ENCODE assay signal across 14 cellular contexts in genomic region chr16:3186946-3187690, GRCh38. TPM values are rescaled to one million over a fixed set of nuclear protein-coding genes. Genes with fewer than 3 reads are reported as not detected.
DNase-seq lines count a peak whose midpoint lies in the region; ATAC-seq, FAIRE-seq and TF ChIP-seq lines count a peak whose summit lies in the region.
"Had no signal": no experiment of that assay in that cellular context is flagged by ENCODE, and none has a peak within 500 bp of the region (broad histone marks: within the 10 kb centered on the region; RNA-seq: fewer than 3 reads in every experiment).

No MANE protein-coding gene starts in this region.

- RAD21 ChIA-PET in HCT116 (lab: Charles Lee; ENCODE audit: low non-redundant PET in 1 of 2, low total read pairs in 2 of 2, uncharacterized antibody in 2 of 2, unreplicated experiment in 2 of 2): interaction anchor here in 1 of 2 experiments (1.0 kb wide), 1 partner anchor 15 kb away, joined by 3 read pairs; no protein-coding TSS in a partner anchor

- no peaks in the 10 kb centered on the region for H3K9me3 ChIP-seq in HCT116 (ENCODE audit: control insufficient read depth in 1 of 2, insufficient read depth in 1 of 2, low read depth in 1 of 2, low read length in 2 of 2)
- H3K9me3 ChIP-seq: testis had no signal

- peaks cover 12% of the 10 kb centered on the region for H3K36me3 Mint-ChIP-seq in activated CD4-positive, alpha-beta T cell treated with anti-CD3 and anti-CD28 coated beads, Interleukin-2, amount 10 ng/mL, durations not matched to agents 24 days and 14 days (ENCODE audit: low read depth)
- peaks cover 15% of the 10 kb centered on the region for H3K36me3 Mint-ChIP-seq in activated naive CD8-positive, alpha-beta T cell treated with anti-CD3 and anti-CD28 coated beads, Interleukin-2, amount 50 U/mL, for 24 hours (ENCODE audit: low read depth)
- peaks cover 5% of the 10 kb centered on the region for H3K36me3 Mint-ChIP-seq in natural killer cell treated with Interleukin-12 subunit alpha and Interleukin-12 subunit beta and Interleukin-15 and Interleukin-18, amount 100 ng/mL, for 72 hours

- H3K4me2 ChIP-seq in HCT116 (ENCODE audit: low read length): peak overlapping the region; percentile 41

- H3K27me3 ChIP-seq in HCT116 (ENCODE audit: insufficient read depth, low read length): no peaks in the 10 kb centered on the region

- peaks cover 28% of the 10 kb centered on the region for H3K9me3 Mint-ChIP-seq in activated CD4-positive, alpha-beta T cell treated with anti-CD3 and anti-CD28 coated beads, Interleukin-2, amount 10 ng/mL, durations not matched to agents 24 days and 14 days
- H3K9me3 Mint-ChIP-seq in activated naive CD8-positive, alpha-beta T cell treated with anti-CD3 and anti-CD28 coated beads, Interleukin-2, amount 50 U/mL, for 24 hours: no peaks in the 10 kb centered on the region
- H3K9me3 Mint-ChIP-seq in natural killer cell treated with Interleukin-12 subunit alpha and Interleukin-12 subunit beta and Interleukin-15 and Interleukin-18, amount 100 ng/mL, for 72 hours: no peaks in the 10 kb centered on the region
- H3K9me3 Mint-ChIP-seq: dendritic cell treated with granulocyte-macrophage colony-stimulating factor and Interleukin-4, amounts not matched to agents 40 ng/mL and 50 ng/mL, for 4 days had no signal

- no peak overlapping the region for H3K4me3 ChIP-seq in HCT116 (replicated peaks in 1 of 2; ENCODE audit: low read depth in 1 of 2, low read length in 2 of 2)
- H3K4me3 ChIP-seq: testis had no signal

- no peaks in the 10 kb centered on the region for H3K9me2 ChIP-seq in HCT116 (ENCODE audit: insufficient read depth)

- H3K27ac Mint-ChIP-seq in activated CD4-positive, alpha-beta T cell treated with anti-CD3 and anti-CD28 coated beads, Interleukin-2, amount 10 ng/mL, durations not matched to agents 24 days and 14 days: no peak overlapping the region
- peak overlapping the region; percentile 92 for H3K27ac Mint-ChIP-seq in activated naive CD8-positive, alpha-beta T cell treated with anti-CD3 and anti-CD28 coated beads, Interleukin-2, amount 50 U/mL, for 24 hours
- peak overlapping the region; percentile 57 to 84 for H3K27ac Mint-ChIP-seq in natural killer cell treated with Interleukin-12 subunit alpha and Interleukin-12 subunit beta and Interleukin-15 and Interleukin-18, amount 100 ng/mL, for 72 hours
- H3K27ac Mint-ChIP-seq: dendritic cell treated with granulocyte-macrophage colony-stimulating factor and Interleukin-4, amounts not matched to agents 40 ng/mL and 50 ng/mL, for 4 days had no signal

- no peak for TF ChIP-seq RAD21 in HCT116 (IDR thresholded peaks at IDR 0.05; ENCODE audit: low read depth)

- CTCF ChIA-PET in HCT116 (lab: Charles Lee): interaction anchor here (1.1 to 2.0 kb wide), 4 partner anchors 15 to 58 kb away, joined by 3 to 8 read pairs (median 6); no protein-coding TSS in a partner anchor

- H3K4me3 Mint-ChIP-seq in activated CD4-positive, alpha-beta T cell treated with anti-CD3 and anti-CD28 coated beads, Interleukin-2, amount 10 ng/mL, durations not matched to agents 24 days and 14 days: peak overlapping the region; percentile 7
- no peak overlapping the region for H3K4me3 Mint-ChIP-seq in activated naive CD8-positive, alpha-beta T cell treated with anti-CD3 and anti-CD28 coated beads, Interleukin-2, amount 50 U/mL, for 24 hours
- peak overlapping the region; percentile 75 for H3K4me3 Mint-ChIP-seq in natural killer cell treated with Interleukin-12 subunit alpha and Interleukin-12 subunit beta and Interleukin-15 and Interleukin-18, amount 100 ng/mL, for 72 hours
- H3K4me3 Mint-ChIP-seq: dendritic cell treated with granulocyte-macrophage colony-stimulating factor and Interleukin-4, amounts not matched to agents 40 ng/mL and 50 ng/mL, for 4 days had no signal

- H3K9ac ChIP-seq in HCT116 (ENCODE audit: low read length): no peak overlapping the region
- H3K9ac ChIP-seq: parathyroid adenoma had no signal

- H2AFZ ChIP-seq in HCT116 (ENCODE audit: low read depth, low read length, poor library complexity, severe bottlenecking): no peak overlapping the region
- H2AFZ ChIP-seq: parathyroid adenoma had no signal

- intact Hi-C loops in activated CD4-positive, alpha-beta T cell treated with anti-CD3 and anti-CD28 coated beads, Interleukin-2, amount 10 ng/mL, durations not matched to agents 24 days and 14 days (cut with micrococcal nuclease): loop anchor here (1.0 kb wide), 1 partner anchor 35 kb away; no protein-coding TSS in a partner anchor
- intact Hi-C loops in HCT116 (cut with micrococcal nuclease): loop anchor here (5.0 kb wide), 2 partner anchors 35 to 270 kb away; no protein-coding TSS in a partner anchor

- no peaks in the 10 kb centered on the region for H4K20me1 ChIP-seq in HCT116 (ENCODE audit: insufficient read depth)

- POLR2A ChIA-PET in HCT116 (lab: Charles Lee): interaction anchor here (1.0 to 1.6 kb wide), 4 partner anchors 15 to 37 kb away, joined by 3 to 8 read pairs (median 4); no protein-coding TSS in a partner anchor

- no peak for TF ChIP-seq POLR2A in HCT116 (IDR thresholded peaks at IDR 0.05; ENCODE audit: borderline replicate concordance, extremely low read depth, insufficient read depth, insufficient read length)
- no peak for TF ChIP-seq POLR2A in GM12892 (IDR thresholded peaks at IDR 0.05; ENCODE audit: low read depth, low read length)

- no peaks in the 10 kb centered on the region for H3K36me3 ChIP-seq in HCT116 (ENCODE audit: control insufficient read depth in 1 of 2, insufficient read depth in 2 of 2, low read length in 2 of 2)

- FAIRE-seq in GM12892 (lab: Jason Lieb, UNC): no peak
- FAIRE-seq: small intestine had no signal

- peaks cover 11 to 43% of the 10 kb centered on the region in 2 experiments; a peak in 3 of 4 replicates for H3K4me1 ChIP-seq in HCT116 (ENCODE audit: control insufficient read depth in 1 of 2, insufficient read depth in 2 of 2, low read length in 2 of 2)
- H3K4me1 ChIP-seq: parathyroid adenoma had no signal

- H3K27me3 Mint-ChIP-seq in activated CD4-positive, alpha-beta T cell treated with anti-CD3 and anti-CD28 coated beads, Interleukin-2, amount 10 ng/mL, durations not matched to agents 24 days and 14 days: peaks cover 65% of the 10 kb centered on the region
- H3K27me3 Mint-ChIP-seq in activated naive CD8-positive, alpha-beta T cell treated with anti-CD3 and anti-CD28 coated beads, Interleukin-2, amount 50 U/mL, for 24 hours: peaks cover 76% of the 10 kb centered on the region
- peaks cover 44 to 69% of the 10 kb centered on the region in 2 donors for H3K27me3 Mint-ChIP-seq in natural killer cell treated with Interleukin-12 subunit alpha and Interleukin-12 subunit beta and Interleukin-15 and Interleukin-18, amount 100 ng/mL, for 72 hours

- no peak for ATAC-seq in HCT116
- no peak for ATAC-seq in activated naive CD8-positive, alpha-beta T cell treated with anti-CD3 and anti-CD28 coated beads, Interleukin-2, amount 50 U/mL, for 24 hours
- ATAC-seq in natural killer cell treated with Interleukin-12 subunit alpha and Interleukin-12 subunit beta and Interleukin-15 and Interleukin-18, amount 100 ng/mL, for 72 hours: no peak

- no TSS peak for BruUV-seq in HCT116 (replicated peaks; lab: Mats Ljungman, UMichigan)

- H3K4me1 Mint-ChIP-seq in activated CD4-positive, alpha-beta T cell treated with anti-CD3 and anti-CD28 coated beads, Interleukin-2, amount 10 ng/mL, durations not matched to agents 24 days and 14 days: peaks cover 41% of the 10 kb centered on the region
- H3K4me1 Mint-ChIP-seq in activated naive CD8-positive, alpha-beta T cell treated with anti-CD3 and anti-CD28 coated beads, Interleukin-2, amount 50 U/mL, for 24 hours: peaks cover 65% of the 10 kb centered on the region
- peaks cover 47 to 60% of the 10 kb centered on the region in 2 donors for H3K4me1 Mint-ChIP-seq in natural killer cell treated with Interleukin-12 subunit alpha and Interleukin-12 subunit beta and Interleukin-15 and Interleukin-18, amount 100 ng/mL, for 72 hours (ENCODE audit: low read depth in 2 of 2)

- peak overlapping the region; percentile 4; the same call in 1 of the 2 replicates for H3K27ac ChIP-seq in HCT116 (ENCODE audit: low read depth, low read length)
- H3K27ac ChIP-seq: parathyroid adenoma, testis had no signal

- no peak for TF ChIP-seq CTCF in HCT116 (IDR thresholded peaks at IDR 0.05 in 2 of 3, conservative IDR thresholded peaks at IDR 0.05 in 1 of 3; ENCODE audit: borderline replicate concordance in 1 of 3, insufficient read depth in 1 of 3, low read depth in 2 of 3, low read length in 2 of 3)

- H3K79me2 ChIP-seq in HCT116 (ENCODE audit: insufficient read depth, low read length): no peaks in the 10 kb centered on the region
- H3K79me2 ChIP-seq: parathyroid adenoma had no signal

- no peak for DNase-seq in activated CD4-positive, alpha-beta T cell treated with anti-CD3 and anti-CD28 coated beads, Interleukin-2, amount 10 ng/mL, durations not matched to agents 24 days and 14 days
- DNase-seq in activated CD4-positive, alpha-beta T cell treated with anti-CD3 and anti-CD28 coated beads for 48 hours: no peak
- DNase-seq in HCT116 (ENCODE audit: low read depth, low spot score) (no peak), GM12892 (ENCODE audit: insufficient read length) (no peak), NOMO-1 (lab: John Stamatoyannopoulos, UW; ENCODE audit: unreplicated experiment in 2 of 2) (no peak), midbrain (lab: John Stamatoyannopoulos, UW) (no peak)
- DNase-seq in activated naive CD8-positive, alpha-beta T cell treated with anti-CD3 and anti-CD28 coated beads, Interleukin-2, amount 50 U/mL, for 24 hours: no peak
- no peak for DNase-seq in natural killer cell treated with Interleukin-12 subunit alpha and Interleukin-12 subunit beta and Interleukin-15 and Interleukin-18, amount 100 ng/mL, for 72 hours (ENCODE audit: low spot score)
- DNase-seq: NCI-H1417 treated with DMSO at 0.1 percent for 48 hours, small intestine, testis had no signal

RNA-seq across cellular contexts. Expression of gene OR1F1, which starts 0.9 kb away (rescaled TPM):
- total RNA-seq in activated CD4-positive, alpha-beta T cell treated with anti-CD3 and anti-CD28 coated beads, Interleukin-2, amount 10 ng/mL, durations not matched to agents 24 days and 14 days: not detected in 2 replicates
- total RNA-seq in HCT116 (2021; ENCODE audit: unreplicated experiment): not detected
- 0.07 TPM in 1 of 2 replicates, not detected in the other for polyA plus RNA-seq in HCT116 (2012)
- not detected for total RNA-seq in natural killer cell treated with Interleukin-12 subunit alpha and Interleukin-12 subunit beta and Interleukin-15 and Interleukin-18, amount 100 ng/mL, for 72 hours
- not detected for polyA plus RNA-seq in GM12892 (2012; ENCODE audit: missing spikeins)
- total RNA-seq: IMR-90, testis had no signal
- polyA plus RNA-seq: small intestine had no signal

RNA-seq across cellular contexts. Expression of gene ZNF200, which starts 47.8 kb away (rescaled TPM):
- 13.1 and 13.4 TPM in 2 replicates for total RNA-seq in activated CD4-positive, alpha-beta T cell treated with anti-CD3 and anti-CD28 coated beads, Interleukin-2, amount 10 ng/mL, durations not matched to agents 24 days and 14 days
- 8.8 TPM for total RNA-seq in HCT116 (2021; ENCODE audit: unreplicated experiment)
- 3.2 and 5.0 TPM in 2 replicates for polyA plus RNA-seq in HCT116 (2012)
- 10 to 100 TPM; 16.6 to 18.9 TPM for total RNA-seq in natural killer cell treated with Interleukin-12 subunit alpha and Interleukin-12 subunit beta and Interleukin-15 and Interleukin-18, amount 100 ng/mL, for 72 hours
- polyA plus RNA-seq in GM12892 (2012; ENCODE audit: missing spikeins): 5.2 TPM

RNA-seq across cellular contexts. Expression of gene ZNF213, which starts 52.3 kb away (rescaled TPM):
- 9.5 and 10.6 TPM in 2 replicates for total RNA-seq in activated CD4-positive, alpha-beta T cell treated with anti-CD3 and anti-CD28 coated beads, Interleukin-2, amount 10 ng/mL, durations not matched to agents 24 days and 14 days
- total RNA-seq in HCT116 (2021; ENCODE audit: unreplicated experiment): 11.0 TPM
- polyA plus RNA-seq in HCT116 (2012): 9.4 and 10.3 TPM in 2 replicates
- 10 to 100 TPM in 1 of 2 donors, 1 to 10 TPM in 1; 8.5 to 11.6 TPM for total RNA-seq in natural killer cell treated with Interleukin-12 subunit alpha and Interleukin-12 subunit beta and Interleukin-15 and Interleukin-18, amount 100 ng/mL, for 72 hours
- 1.6 TPM for polyA plus RNA-seq in GM12892 (2012; ENCODE audit: missing spikeins)
